Comparison of ENCODE assay signal across 8 cellular contexts in the genomic region with DNA sequence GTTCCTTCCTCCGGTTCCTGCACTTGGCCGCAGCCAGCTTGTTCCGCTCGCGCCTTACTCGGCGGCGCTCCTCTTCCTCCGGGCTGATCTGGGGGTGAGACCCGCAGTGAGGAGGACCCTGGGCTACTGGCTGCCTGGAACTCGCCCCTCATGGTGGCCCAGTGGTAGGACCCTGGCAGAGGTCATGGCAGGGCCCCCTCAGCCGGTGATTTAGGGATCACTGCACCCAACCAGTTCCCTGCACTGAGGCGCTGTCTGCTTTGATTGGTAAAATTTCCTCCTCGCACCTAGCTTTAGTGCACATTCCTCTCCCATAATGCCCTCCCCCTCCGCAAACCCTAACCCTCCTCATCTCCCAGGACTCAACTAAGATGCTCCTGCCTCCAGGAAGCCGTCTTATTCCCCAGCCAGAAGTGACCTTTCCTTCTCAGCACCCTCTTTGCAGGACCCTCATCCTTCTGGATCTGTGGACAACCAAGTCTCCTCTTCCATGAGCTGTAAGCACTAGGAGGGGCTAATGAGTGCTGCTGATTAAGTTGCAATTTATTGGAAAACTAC. TPM values are rescaled to one million over a fixed set of nuclear protein-coding genes. Genes with fewer than 3 reads are reported as not detected.
DNase-seq lines count a peak whose midpoint lies in the region; ATAC-seq and TF ChIP-seq lines count a peak whose summit lies in the region.

No MANE protein-coding gene starts in this region.

- H3K4me1 ChIP-seq in RWPE2 (ENCODE audit: insufficient read depth, poor library complexity, severe bottlenecking): peaks cover 27% of the 10 kb centered on the region
- peaks cover 20% of the 10 kb centered on the region for H3K4me1 ChIP-seq in psoas muscle

- no peak for ATAC-seq in RWPE2 (ENCODE audit: low read depth)
- no peak for ATAC-seq in psoas muscle
- no peak for ATAC-seq in GM21717 (IDR thresholded peaks at IDR 0.05; ENCODE audit: unreplicated experiment)

- DNase-seq in GM12864 (ENCODE audit: low read depth): no peak
- no peak for DNase-seq in RWPE2 (ENCODE audit: low spot score)
- DNase-seq in dorsolateral prefrontal cortex: no peak
- no peak for DNase-seq in psoas muscle
- DNase-seq in NAMALWA (ENCODE audit: low spot score): no peak
- DNase-seq in NCI-H2081 (lab: John Stamatoyannopoulos, UW): no peak
- DNase-seq in medulla oblongata (ENCODE audit: extremely low spot score): no peak

- intact Hi-C loops in dorsolateral prefrontal cortex (cut with DNase I): loop anchor here in 1 of 2 donors (5.0 kb wide), 1 partner anchor 108 kb away; a partner anchor contains a TSS
- intact Hi-C loops in psoas muscle (cut with DNase I): no loop called here

- peaks cover 64% of the 10 kb centered on the region for H3K36me3 ChIP-seq in RWPE2 (ENCODE audit: low read depth)
- peaks cover 0 to 8% of the 10 kb centered on the region in 2 donors for H3K36me3 ChIP-seq in psoas muscle (ENCODE audit: insufficient read depth in 1 of 2, low read depth in 1 of 2)

- TF ChIP-seq CTCF in GM12864 (IDR thresholded peaks at IDR 0.05; ENCODE audit: low read depth, low read length, missing control alignments) (no peak), RWPE2 (IDR thresholded peaks at IDR 0.05; ENCODE audit: poor library complexity, severe bottlenecking) (no peak), dorsolateral prefrontal cortex (IDR thresholded peaks at IDR 0.05 in 54 of 56, conservative IDR thresholded peaks at IDR 0.05 in 2 of 56; ENCODE audit: low read depth in 1 of 56, partially characterized antibody in 56 of 56) (no peak), psoas muscle (IDR thresholded peaks at IDR 0.05) (no peak)

- no peaks in the 10 kb centered on the region for H3K27me3 ChIP-seq in RWPE2 (ENCODE audit: insufficient read depth, poor library complexity, severe bottlenecking)
- peaks cover 0 to 6% (median under 1%) of the 10 kb centered on the region in 45 donors for H3K27me3 ChIP-seq in dorsolateral prefrontal cortex
- peaks cover 0 to under 1% (median 0%) of the 10 kb centered on the region in 3 donors for H3K27me3 ChIP-seq in psoas muscle (ENCODE audit: insufficient read depth in 3 of 3, low read length in 2 of 3)

- H3K9me3 ChIP-seq in RWPE2 (ENCODE audit: severe bottlenecking): no peaks in the 10 kb centered on the region
- no peaks in the 10 kb centered on the region for H3K9me3 ChIP-seq in psoas muscle

- 70 to 82% (median 76%) methylated on average over 16 of the region's 16 CpGs for WGBS in psoas muscle, 3 donors

- peak overlapping the region; percentile 96 for H3K27ac ChIP-seq in RWPE2 (ENCODE audit: poor library complexity, severe bottlenecking)
- peak overlapping the region; percentile 53 to 100 (median 96) for H3K27ac ChIP-seq in dorsolateral prefrontal cortex
- peak overlapping the region; percentile 97 for H3K27ac ChIP-seq in psoas muscle

- H3K4me3 ChIP-seq in GM12864 (ENCODE audit: low read depth, low read length): peak overlapping the region; percentile 59
- H3K4me3 ChIP-seq in RWPE2 (ENCODE audit: severe bottlenecking): no peak overlapping the region
- peak overlapping the region in 43 of 59 donors; percentile 10 to 96 (median 86) for H3K4me3 ChIP-seq in dorsolateral prefrontal cortex
- peak overlapping the region; percentile 75 for H3K4me3 ChIP-seq in psoas muscle

RNA-seq across cellular contexts. Expression of a gene that starts 3.6 kb away (rescaled TPM):
- total RNA-seq in dorsolateral prefrontal cortex (100 to 1,000 TPM in 4 of 120 experiments, 10 to 100 TPM in 116; 37.7 to 126 (median 71.6) TPM), psoas muscle (10 to 100 TPM; 16.7 to 39.6 (median 27.8) TPM)
- 10 to 100 TPM; 24.7 to 35.9 (median 26.5) TPM for polyA plus RNA-seq in psoas muscle

RNA-seq across cellular contexts. Expression of a gene that starts 5.8 kb away (rescaled TPM):
- total RNA-seq in dorsolateral prefrontal cortex (100 to 1,000 TPM in 19 of 120 experiments, 10 to 100 TPM in 101; 56.1 to 115 (median 86.6) TPM), psoas muscle (10 to 100 TPM; 27.7 to 42.5 (median 37.0) TPM)
- polyA plus RNA-seq in psoas muscle: 10 to 100 TPM; 32.2 to 73.9 (median 44.1) TPM

RNA-seq across cellular contexts. Expression of a gene that starts 6.1 kb away (rescaled TPM):
- 1 to 10 TPM in 55 of 120 experiments, under 1 TPM in 41, not detected in 24; 0.30 to 6.6 (median 1.2) TPM for total RNA-seq in dorsolateral prefrontal cortex
- 10 to 100 TPM in 3 of 4 donors, under 1 TPM in 1; 0.75 to 12.6 (median 11.5) TPM for total RNA-seq in psoas muscle
- 100 to 1,000 TPM in 1 of 3 donors, 1 to 10 TPM in 2; 5.7 to 257 (median 7.8) TPM for polyA plus RNA-seq in psoas muscle

RNA-seq across cellular contexts. Expression of a gene that starts 14.5 kb away (rescaled TPM):
- total RNA-seq in dorsolateral prefrontal cortex (1 to 10 TPM in 14 of 120 experiments, under 1 TPM in 32, not detected in 74; 0.32 to 2.9 (median 0.65) TPM), psoas muscle (under 1 TPM; 0.22 to 0.64 (median 0.37) TPM)
- under 1 TPM; 0.08 to 0.91 (median 0.22) TPM for polyA plus RNA-seq in psoas muscle

RNA-seq across cellular contexts. Expression of a gene that starts 21.5 kb away (rescaled TPM):
- 10 to 100 TPM; 16.5 to 72.1 (median 33.7) TPM for total RNA-seq in dorsolateral prefrontal cortex
- 10 to 100 TPM; 20.8 to 46.6 (median 31.3) TPM for total RNA-seq in psoas muscle
- 10 to 100 TPM; 14.8 to 20.8 (median 18.5) TPM for polyA plus RNA-seq in psoas muscle
